In the genomic region with DNA sequence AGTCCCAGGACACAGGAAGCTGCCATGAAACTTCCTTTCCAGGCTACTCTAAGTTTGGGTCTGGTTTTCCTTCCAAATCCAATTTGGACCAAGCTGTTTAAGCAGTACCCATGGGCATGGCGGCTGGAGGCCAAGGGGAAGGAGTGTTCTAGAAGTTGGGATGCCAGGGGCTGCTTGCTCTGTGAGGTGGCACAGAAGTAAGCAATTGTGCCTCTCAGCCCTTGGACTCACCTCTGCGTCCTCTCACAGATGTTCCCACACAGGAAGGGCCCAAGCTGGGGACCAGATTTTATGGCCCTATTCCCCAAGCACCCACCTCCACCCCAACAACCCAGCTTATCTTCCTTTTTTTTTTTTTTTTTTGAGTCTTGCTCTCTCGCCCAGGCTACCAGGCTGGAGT, we compare ENCODE assay signal across 29 cellular contexts. TPM values are rescaled to one million over a fixed set of nuclear protein-coding genes. Genes with fewer than 3 reads are reported as not detected.
"Had no signal": no experiment of that assay in that cellular context is flagged by ENCODE, and none has a peak within 500 bp of the region (broad histone marks: within the 10 kb centered on the region; RNA-seq: fewer than 3 reads in every experiment).

No MANE protein-coding gene starts in this region.

- FAIRE-seq: bronchial epithelial cell, TTC549 had no signal

- H3K36me3 ChIP-seq: ascending aorta, cardiac muscle cell had no signal

- H3K4me3 ChIP-seq: ascending aorta, cardiac muscle cell had no signal

- H3K27me3 ChIP-seq: ascending aorta, cardiac muscle cell had no signal

- H3K27ac ChIP-seq: ascending aorta, cardiac muscle cell, VCaP had no signal

- H3K9me3 ChIP-seq: ascending aorta had no signal

- DNase-seq: activated B cell treated with CpG ODN at 0.5 μM for 24 hours; activated CD4-positive, alpha-beta memory T cell treated with anti-CD3 and anti-CD28 coated beads, Interleukin-2, amount 10 ng/mL, durations not matched to agents 7 days and 5 days; activated CD4-positive, alpha-beta T cell treated with anti-CD3 and anti-CD28 coated beads for 4 hours; activated CD4-positive, alpha-beta T cell treated with anti-CD3 and anti-CD28 coated beads, Interleukin-2, amount 10 ng/mL, durations not matched to agents 24 days and 14 days; activated CD4-positive, alpha-beta T cell treated with anti-CD3 and anti-CD28 coated beads, Interleukin-2, amount 50 U/mL, for 48 hours; activated CD4-positive, CD25-positive, alpha-beta regulatory T cell treated with anti-CD3 and anti-CD28 coated beads, Interleukin-2, amount 50 U/mL, for 72 hours; activated CD8-positive, alpha-beta memory T cell treated with anti-CD3 and anti-CD28 coated beads for 24 hours; activated CD8-positive, alpha-beta memory T cell treated with anti-CD3 and anti-CD28 coated beads, Interleukin-2, amount 10 ng/mL, durations not matched to agents 7 days and 5 days; activated CD8-positive, alpha-beta T cell treated with anti-CD3 and anti-CD28 coated beads, Interleukin-2, amount 10 ng/mL, durations not matched to agents 7 days and 5 days; activated gamma-delta T cell; activated naive CD4-positive, alpha-beta T cell treated with Interleukin-2 at 50 U/mL for 16 hours; activated naive CD8-positive, alpha-beta T cell treated with anti-CD3 and anti-CD28 coated beads, Interleukin-2, amount 10 ng/mL, durations not matched to agents 7 days and 5 days; activated naive CD8-positive, alpha-beta T cell treated with anti-CD3 and anti-CD28 coated beads, Interleukin-2, amount 50 U/mL, for 24 hours; activated T-cell treated with anti-CD3 and anti-CD28 coated beads, Interleukin-2, amount 50 U/mL, for 24 hours; activated T-cell treated with anti-CD3 and anti-CD28 coated beads, Interleukin-2, amount 50 U/mL, for 48 hours; amygdala; anterior cingulate cortex; caudate nucleus; cerebellar nuclear complex; T-helper 1 cell; T-helper 2 cell; T-helper 9 cell had no signal

- ATAC-seq: activated CD8-positive, alpha-beta memory T cell treated with anti-CD3 and anti-CD28 coated beads, Interleukin-2, amount 10 ng/mL, durations not matched to agents 7 days and 5 days; activated CD8-positive, alpha-beta T cell treated with anti-CD3 and anti-CD28 coated beads, Interleukin-2, amount 10 ng/mL, durations not matched to agents 7 days and 5 days; activated naive CD8-positive, alpha-beta T cell treated with anti-CD3 and anti-CD28 coated beads, Interleukin-2, amount 50 U/mL, for 24 hours had no signal

RNA-seq across cellular contexts. Expression of a gene that starts 47.5 kb away (rescaled TPM):
- total RNA-seq: activated CD4-positive, alpha-beta memory T cell treated with anti-CD3 and anti-CD28 coated beads, Interleukin-2, amount 10 ng/mL, durations not matched to agents 7 days and 5 days; activated CD4-positive, alpha-beta T cell treated with anti-CD3 and anti-CD28 coated beads, Interleukin-2, amount 10 ng/mL, durations not matched to agents 24 days and 14 days; activated CD8-positive, alpha-beta memory T cell treated with anti-CD3 and anti-CD28 coated beads, Interleukin-2, amount 10 ng/mL, durations not matched to agents 7 days and 5 days; activated CD8-positive, alpha-beta T cell treated with anti-CD3 and anti-CD28 coated beads, Interleukin-2, amount 10 ng/mL, durations not matched to agents 7 days and 5 days; activated naive CD8-positive, alpha-beta T cell treated with anti-CD3 and anti-CD28 coated beads, Interleukin-2, amount 10 ng/mL, durations not matched to agents 7 days and 5 days; activated T-helper 2 cell treated with anti-CD3 and anti-CD28 coated beads, Interferon-gamma antibody, Interleukin-2, Interleukin-4, amounts not matched to agents 10 μg/mL and 5 μg/mL and 100 μg/mL, durations not matched to agents 14 hours and 24 hours and 36 hours; ascending aorta; bronchial epithelial cell; chondrocyte had no signal
- polyA plus RNA-seq: cardiac muscle cell had no signal
